Comparison of ENCODE assay signal across 24 cellular contexts in genomic region chr6:55399331-55399730, GRCh38.
"Had no signal": no experiment of that assay in that cellular context is flagged by ENCODE, and none has a peak within 500 bp of the region (broad histone marks: within the 10 kb centered on the region; RNA-seq: fewer than 3 reads in every experiment).

No MANE protein-coding gene starts in this region.

- H3K27ac ChIP-seq: body of pancreas, esophagus muscularis mucosa, left ventricle myocardium inferior, prostate gland, right atrium auricular region, thyroid gland had no signal

- H3K27me3 ChIP-seq: body of pancreas, esophagus muscularis mucosa, right atrium auricular region, thyroid gland had no signal

- H3K4me3 Mint-ChIP-seq: activated naive CD4-positive, alpha-beta T cell treated with anti-CD3 and anti-CD28 coated beads, Interleukin-2, amount 10 ng/mL, durations not matched to agents 7 days and 5 days; natural killer cell treated with Interleukin-12 subunit alpha and Interleukin-12 subunit beta and Interleukin-15 and Interleukin-18, amount 100 ng/mL, for 72 hours; stimulated activated naive CD8-positive, alpha-beta T cell treated with anti-CD3 and anti-CD28 coated beads, Interleukin-15, Interleukin-2, amounts not matched to agents 100 ng/mL and 50 ng/mL, for 24 hours had no signal

- H3K36me3 Mint-ChIP-seq: activated naive CD4-positive, alpha-beta T cell treated with anti-CD3 and anti-CD28 coated beads, Interleukin-2, amount 10 ng/mL, durations not matched to agents 7 days and 5 days; natural killer cell treated with Interleukin-12 subunit alpha and Interleukin-12 subunit beta and Interleukin-15 and Interleukin-18, amount 100 ng/mL, for 72 hours had no signal

- H3K4me3 ChIP-seq: body of pancreas, esophagus muscularis mucosa, left ventricle myocardium inferior, prostate gland, right atrium auricular region, thyroid gland had no signal

- ATAC-seq: body of pancreas; natural killer cell treated with Interleukin-12 subunit alpha and Interleukin-12 subunit beta and Interleukin-15 and Interleukin-18, amount 100 ng/mL, for 72 hours had no signal

- H3K9me3 ChIP-seq: body of pancreas, esophagus muscularis mucosa, left ventricle myocardium inferior, prostate gland, right atrium auricular region, thyroid gland had no signal

- H3K4me1 ChIP-seq: body of pancreas, left ventricle myocardium inferior, prostate gland, right atrium auricular region, thyroid gland had no signal

- DNase-seq: activated CD4-positive, alpha-beta T cell treated with anti-CD3 and anti-CD28 coated beads for 4 hours; activated CD4-positive, alpha-beta T cell treated with anti-CD3 and anti-CD28 coated beads, Interleukin-2, amount 50 U/mL, for 48 hours; activated CD4-positive, CD25-positive, alpha-beta regulatory T cell; activated effector memory CD4-positive, alpha-beta T cell treated with Interleukin-2 at 50 U/mL for 16 hours; activated naive CD4-positive, alpha-beta T cell treated with anti-CD3 and anti-CD28 coated beads, Interleukin-2, amount 10 ng/mL, durations not matched to agents 7 days and 5 days; activated T-cell treated with anti-CD3 and anti-CD28 coated beads, Interleukin-2, amount 50 U/mL, for 48 hours; anterior cingulate cortex; body of pancreas; caudate nucleus; effector memory CD4-positive, alpha-beta T cell; foreskin melanocyte; kidney glomerular epithelial cell; left ventricle myocardium inferior; stimulated activated CD4-positive, alpha-beta T cell treated with anti-CD3 and anti-CD28 coated beads, Interleukin-12 subunit alpha, Interleukin-12 subunit beta, amount 100 ng/mL, for 4 hours; stimulated activated CD4-positive, alpha-beta T cell treated with anti-CD3 and anti-CD28 coated beads, Interleukin-4, amount 100 ng/mL, for 4 hours; substantia nigra; T-helper 1 cell; T-helper 9 cell; thyroid gland had no signal

- H3K9me3 Mint-ChIP-seq: activated naive CD4-positive, alpha-beta T cell treated with anti-CD3 and anti-CD28 coated beads, Interleukin-2, amount 10 ng/mL, durations not matched to agents 7 days and 5 days had no signal

- H3K27me3 Mint-ChIP-seq: activated naive CD4-positive, alpha-beta T cell treated with anti-CD3 and anti-CD28 coated beads, Interleukin-2, amount 10 ng/mL, durations not matched to agents 7 days and 5 days; natural killer cell treated with Interleukin-12 subunit alpha and Interleukin-12 subunit beta and Interleukin-15 and Interleukin-18, amount 100 ng/mL, for 72 hours; stimulated activated naive CD8-positive, alpha-beta T cell treated with anti-CD3 and anti-CD28 coated beads, Interleukin-15, Interleukin-2, amounts not matched to agents 100 ng/mL and 50 ng/mL, for 24 hours had no signal

- H3K36me3 ChIP-seq: esophagus muscularis mucosa, left ventricle myocardium inferior, prostate gland, right atrium auricular region, thyroid gland had no signal

- H3K4me1 Mint-ChIP-seq: activated naive CD4-positive, alpha-beta T cell treated with anti-CD3 and anti-CD28 coated beads, Interleukin-2, amount 10 ng/mL, durations not matched to agents 7 days and 5 days had no signal

- H3K27ac Mint-ChIP-seq: activated naive CD4-positive, alpha-beta T cell treated with anti-CD3 and anti-CD28 coated beads, Interleukin-2, amount 10 ng/mL, durations not matched to agents 7 days and 5 days; natural killer cell treated with Interleukin-12 subunit alpha and Interleukin-12 subunit beta and Interleukin-15 and Interleukin-18, amount 100 ng/mL, for 72 hours; stimulated activated naive CD8-positive, alpha-beta T cell treated with anti-CD3 and anti-CD28 coated beads, Interleukin-15, Interleukin-2, amounts not matched to agents 100 ng/mL and 50 ng/mL, for 24 hours had no signal
